ENCODE assay signal across 21 cellular contexts in genomic region chr13:97302611-97303010, GRCh38.
DNase-seq lines count a peak whose midpoint lies in the region; TF ChIP-seq lines count a peak whose summit lies in the region.
"Had no signal": no experiment of that assay in that cellular context is flagged by ENCODE, and none has a peak within 500 bp of the region (broad histone marks: within the 10 kb centered on the region; RNA-seq: fewer than 3 reads in every experiment).

No MANE protein-coding gene starts in this region.

- H3K9me2 ChIP-seq in PC-9 (ENCODE audit: insufficient read depth), result no peaks in the 10 kb centered on the region; the same call in 1 of the 2 replicates

- H3K79me2 ChIP-seq in PC-9 (ENCODE audit: low read depth), result peaks cover 97% of the 10 kb centered on the region

- H3K36me3 ChIP-seq in PC-9 (ENCODE audit: low read depth), result peaks cover 52% of the 10 kb centered on the region
- H3K36me3 ChIP-seq in left ventricle myocardium inferior, result no peaks in the 10 kb centered on the region
- H3K36me3 ChIP-seq: thyroid gland had no signal

- H3K4me3 ChIP-seq in PC-9 (no peak overlapping the region), left ventricle myocardium inferior (no peak overlapping the region)
- H3K4me3 ChIP-seq: K562, thyroid gland had no signal

- H3K27ac ChIP-seq in PC-9 (peak overlapping the region; percentile 8; the same call in 1 of the 2 replicates), left ventricle myocardium inferior (replicated peaks) (peak overlapping the region; percentile 45)
- H3K27ac ChIP-seq: RWPE1 had no signal

- BruUV-seq in PC-9 (replicated peaks; lab: Mats Ljungman, UMichigan), result no TSS peak

- CTCF ChIA-PET in PC-9 (lab: Charles Lee), result no interaction called here

- H3K9me3 ChIP-seq in PC-9 (ENCODE audit: insufficient read depth, low read depth) (0 out of 2 replicates have a peak, but pooled peaks cover 2% of the 10 kb centered on the region), left ventricle myocardium inferior (replicated peaks) (no peaks in the 10 kb centered on the region)
- H3K9me3 ChIP-seq: thyroid gland had no signal

- H3K4me2 ChIP-seq in PC-9, result no peak overlapping the region

- H3K27me3 ChIP-seq in PC-9 (ENCODE audit: insufficient read depth, low read depth), result no peaks in the 10 kb centered on the region
- no peaks in the 10 kb centered on the region for H3K27me3 ChIP-seq in left ventricle myocardium inferior (ENCODE audit: low read depth)
- H3K27me3 ChIP-seq: thyroid gland had no signal

- intact Hi-C loops in PC-9 (cut with micrococcal nuclease; ENCODE audit: unreplicated experiment) (no loop called here), left ventricle myocardium inferior (cut with micrococcal nuclease) (no loop called here)

- H3K4me1 ChIP-seq in PC-9 (replicated peaks; ENCODE audit: insufficient read depth) (peaks cover 27% of the 10 kb centered on the region), left ventricle myocardium inferior (peaks cover 86% of the 10 kb centered on the region)

- no peak overlapping the region for H2AFZ ChIP-seq in PC-9

- peaks cover 71% of the 10 kb centered on the region for H4K20me1 ChIP-seq in PC-9 (ENCODE audit: insufficient read depth)

- H3F3A ChIP-seq in PC-9 (ENCODE audit: insufficient read depth, low read depth), result peaks cover 55% of the 10 kb centered on the region

- TF ChIP-seq CTCF in PC-9 (conservative IDR thresholded peaks at IDR 0.05), result no peak
- TF ChIP-seq CTCF in left ventricle myocardium inferior (IDR thresholded peaks at IDR 0.05; ENCODE audit: borderline replicate concordance), result no peak

- POLR2A ChIA-PET in PC-9 (lab: Charles Lee; ENCODE audit: unreplicated experiment), result no interaction called here

- no peak for DNase-seq in PC-9
- peak; percentile 43 for DNase-seq in dermis blood vessel endothelial cell
- no peak for DNase-seq in left ventricle myocardium inferior
- DNase-seq in pons (ENCODE audit: low spot score), result peak; percentile 76
- no peak for DNase-seq in UCSD-AML1 (lab: John Stamatoyannopoulos, UW; ENCODE audit: unreplicated experiment)
- no peak for DNase-seq in activated effector memory CD4-positive, alpha-beta T cell treated with anti-CD3 and anti-CD28 coated beads, Interleukin-2, amount 50 U/mL, for 16 hours
- DNase-seq in stimulated activated CD4-positive, alpha-beta T cell treated with anti-CD3 and anti-CD28 coated beads, Interleukin-15, amount 100 ng/mL, for 24 hours, result no peak
- no peak for DNase-seq in SHP77 treated with DMSO at 0.1 percent for 48 hours (lab: John Stamatoyannopoulos, UW)
- DNase-seq: activated CD4-positive, alpha-beta T cell treated with anti-CD3 and anti-CD28 coated beads, Interleukin-2, amount 50 U/mL, for 1 hour; activated naive CD4-positive, alpha-beta T cell; amniotic stem cell; CD8-positive, alpha-beta T cell; effector CD8-positive, alpha-beta T cell; islet precursor cell; MV-4-11; NCI-H187 treated with DMSO at 0.1 percent for 48 hours; NCI-H446; NK-92 treated with Interleukin-12 subunit alpha and Interleukin-12 subunit beta, amount 100 ng/mL, for 24 hours had no signal

Comparison
In these comparisons a context has a peak if more than half of its experiments do, and no peak if none do; other contexts are left out.
1. DNase-seq: peak in dermis blood vessel endothelial cell (single experiment) and pons (single experiment); none in PC-9 (0 of 2), left ventricle myocardium inferior (single experiment), UCSD-AML1 (single experiment), activated effector memory CD4-positive, alpha-beta T cell treated with anti-CD3 and anti-CD28 coated beads, Interleukin-2, amount 50 U/mL, for 16 hours (single experiment), stimulated activated CD4-positive, alpha-beta T cell treated with anti-CD3 and anti-CD28 coated beads, Interleukin-15, amount 100 ng/mL, for 24 hours (single experiment) and SHP77 treated with DMSO at 0.1 percent for 48 hours (single experiment).